ENCODE assay signal across 32 cellular contexts in genomic region chr12:2405039-2405438, GRCh38.
A peak's percentile ranks its signal among the peaks of the same experiment; 100 is the strongest.
DNase-seq lines count a peak whose midpoint lies in the region; FAIRE-seq and TF ChIP-seq lines count a peak whose summit lies in the region.
"Had no signal": no experiment of that assay in that cellular context is flagged by ENCODE, and none has a peak within 500 bp of the region (broad histone marks: within the 10 kb centered on the region; RNA-seq: fewer than 3 reads in every experiment).

No MANE protein-coding gene starts in this region.

- no peaks in the 10 kb centered on the region for H3K27me3 ChIP-seq in rectal smooth muscle tissue (ENCODE audit: control insufficient read depth, insufficient read depth, low read length)
- H3K27me3 ChIP-seq: BE2C; BLaER1; BLaER1 treated with 17β-estradiol and CSF1 and Interleukin-3, amounts not matched to agents 10 nM and 100 nM had no signal

- no peaks in the 10 kb centered on the region for H3K4me1 ChIP-seq in HEK293 (ENCODE audit: control insufficient read depth, insufficient read depth, low read length)
- peaks cover 35% of the 10 kb centered on the region for H3K4me1 ChIP-seq in rectal smooth muscle tissue (ENCODE audit: control insufficient read depth, insufficient read depth, low read length)
- H3K4me1 ChIP-seq: A549, BLaER1, Caco-2 had no signal

- DNase-seq in urothelium cell line (ENCODE audit: low spot score), result no peak
- DNase-seq in ACHN, result no peak
- no peak for DNase-seq in retina
- DNase-seq in medulla oblongata (ENCODE audit: extremely low spot score), result no peak
- DNase-seq: 8988T; AML-193; BE2C; C1 segment of cervical spinal cord; Caco-2; Calu3; CD4-positive, alpha-beta memory T cell; CD4-positive, alpha-beta T cell; CD4-positive, CD25-positive, alpha-beta regulatory T cell; CD8-positive, alpha-beta memory T cell; CD8-positive, alpha-beta T cell; COR-L47; DMS 273 treated with DMSO at 0.1 percent for 48 hours; DMS153; DMS53; DMS79; DMS79 treated with DMSO at 0.1 percent for 48 hours; DND-41; EL had no signal

- CTCF ChIA-PET in HEK293 (lab: Yijun Ruan, JAX), result no interaction called here

- POLR2A ChIA-PET in HEK293 (lab: Yijun Ruan, JAX), result no interaction called here

- H3K4me3 ChIP-seq in HEK293 (ENCODE audit: low read depth, low read length) (no peak overlapping the region), rectal smooth muscle tissue (ENCODE audit: low read length) (no peak overlapping the region)
- H3K4me3 ChIP-seq: A549; BLaER1; BLaER1 treated with 17β-estradiol and CSF1 and Interleukin-3, amounts not matched to agents 10 nM and 100 nM had no signal

- in situ Hi-C loops in ACHN (cut with HindIII; ENCODE audit: low pct_ligation_motif_present, low pct_unique_long_range_greater_than_20kb, low sequenced_read_pairs), result no loop called here

- H3K9me3 ChIP-seq in HEK293 (ENCODE audit: control insufficient read depth, insufficient read depth, low read depth, low read length), result no peaks in the 10 kb centered on the region
- H3K9me3 ChIP-seq: A549; BE2C; BLaER1; BLaER1 treated with 17β-estradiol and CSF1 and Interleukin-3, amounts not matched to agents 10 nM and 100 nM; Caco-2 had no signal

- no peak for TF ChIP-seq CTCF in HEK293 (tag by site-specific recombination; IDR thresholded peaks at IDR 0.05)

- no peak overlapping the region for H3K9ac ChIP-seq in rectal smooth muscle tissue (ENCODE audit: low read length)
- H3K9ac ChIP-seq: BLaER1; BLaER1 treated with 17β-estradiol and CSF1 and Interleukin-3, amounts not matched to agents 10 nM and 100 nM had no signal

- H3K27ac ChIP-seq in HEK293 (ENCODE audit: extremely low read depth, low read depth, low read length), result no peak overlapping the region
- H3K27ac ChIP-seq in rectal smooth muscle tissue (ENCODE audit: low read depth, low read length), result peak overlapping the region; percentile 48
- H3K27ac ChIP-seq: 22Rv1; A549; BLaER1; BLaER1 treated with 17β-estradiol and CSF1 and Interleukin-3, amounts not matched to agents 10 nM and 100 nM; C4-2B had no signal

- peak; percentile 55 for FAIRE-seq in urothelium cell line (lab: Jason Lieb, UNC)
- FAIRE-seq: A204.1, A549, D721Med had no signal

- H3K36me3 ChIP-seq in HEK293 (ENCODE audit: control insufficient read depth in 2 of 2, insufficient read depth in 1 of 2, low read length in 2 of 2), result no peaks in the 10 kb centered on the region
- no peaks in the 10 kb centered on the region for H3K36me3 ChIP-seq in rectal smooth muscle tissue (ENCODE audit: control insufficient read depth, insufficient read depth, low read length)
- H3K36me3 ChIP-seq: BE2C; BLaER1; BLaER1 treated with 17β-estradiol and CSF1 and Interleukin-3, amounts not matched to agents 10 nM and 100 nM had no signal

TF ChIP-seq in HEK293, 187 proteins besides CTCF, POLR2A, EP300 and RAD21:
- peak; percentile 96 for TF ChIP-seq ZNF529 (tag by site-specific recombination; IDR thresholded peaks at IDR 0.05; ENCODE audit: insufficient replicate concordance)
- no peak for TF ChIP-seq SP2 (tag by site-specific recombination; IDR thresholded peaks at IDR 0.05)
